Comparison of ENCODE assay signal across 2 cellular contexts in genomic region chr21:38651570-38651969, GRCh38.
"Had no signal": no experiment of that assay in that cellular context is flagged by ENCODE, and none has a peak within 500 bp of the region (broad histone marks: within the 10 kb centered on the region; RNA-seq: fewer than 3 reads in every experiment).

No MANE protein-coding gene starts in this region.

- ATAC-seq: GM12878 had no signal

- DNase-seq: GDM1 had no signal

- H3K4me3 ChIP-seq: GM12878 had no signal
